In genomic region chr6:169824848-169825557, GRCh38 we compare ENCODE assay signal across 17 cellular contexts.
DNase-seq lines count a peak whose midpoint lies in the region; TF ChIP-seq lines count a peak whose summit lies in the region.
"Had no signal": no experiment of that assay in that cellular context is flagged by ENCODE, and none has a peak within 500 bp of the region (broad histone marks: within the 10 kb centered on the region; RNA-seq: fewer than 3 reads in every experiment).

No MANE protein-coding gene starts in this region.

- peaks cover 6% of the 10 kb centered on the region for H3K4me1 ChIP-seq in endodermal cell (ENCODE audit: control insufficient read depth, insufficient read depth, low read length)
- H3K4me1 ChIP-seq: HAP-1 had no signal

- no peaks in the 10 kb centered on the region for H3K4me1 Mint-ChIP-seq in activated CD4-positive, alpha-beta memory T cell treated with anti-CD3 and anti-CD28 coated beads, Interleukin-2, amount 10 ng/mL, durations not matched to agents 7 days and 5 days
- no peaks in the 10 kb centered on the region for H3K4me1 Mint-ChIP-seq in activated CD4-positive, alpha-beta memory T cell treated with anti-CD3 and anti-CD28 coated beads for 36 hours (ENCODE audit: low read depth)
- H3K4me1 Mint-ChIP-seq in endodermal cell (peaks cover 28% of the 10 kb centered on the region), progenitor cell of endocrine pancreas (ENCODE audit: low read depth) (peaks cover 5% of the 10 kb centered on the region)
- H3K4me1 Mint-ChIP-seq: B cell, CD14-positive monocyte had no signal

- TF ChIP-seq CTCF in endodermal cell (conservative IDR thresholded peaks at IDR 0.05) = no peak
- TF ChIP-seq CTCF in progenitor cell of endocrine pancreas (IDR thresholded peaks at IDR 0.05; ENCODE audit: unreplicated experiment) = no peak

- no peaks in the 10 kb centered on the region for H3K36me3 Mint-ChIP-seq in activated CD4-positive, alpha-beta memory T cell treated with anti-CD3 and anti-CD28 coated beads, Interleukin-2, amount 10 ng/mL, durations not matched to agents 7 days and 5 days (ENCODE audit: low read depth)
- peaks cover 2% of the 10 kb centered on the region for H3K36me3 Mint-ChIP-seq in activated CD4-positive, alpha-beta memory T cell treated with anti-CD3 and anti-CD28 coated beads for 36 hours
- no peaks in the 10 kb centered on the region for H3K36me3 Mint-ChIP-seq in endodermal cell (ENCODE audit: low read depth)
- peaks cover 9% of the 10 kb centered on the region for H3K36me3 Mint-ChIP-seq in progenitor cell of endocrine pancreas (ENCODE audit: insufficient read depth)
- H3K36me3 Mint-ChIP-seq: CD14-positive monocyte had no signal

- POLR2A ChIA-PET in activated CD4-positive, alpha-beta memory T cell treated with anti-CD3 and anti-CD28 coated beads, Interleukin-2, amount 10 ng/mL, durations not matched to agents 7 days and 5 days (lab: Charles Lee) = no interaction called here
- POLR2A ChIA-PET in activated CD4-positive, alpha-beta memory T cell treated with anti-CD3 and anti-CD28 coated beads for 36 hours (lab: Charles Lee) = no interaction called here

- no peaks in the 10 kb centered on the region for H3K9me3 Mint-ChIP-seq in activated CD4-positive, alpha-beta memory T cell treated with anti-CD3 and anti-CD28 coated beads, Interleukin-2, amount 10 ng/mL, durations not matched to agents 7 days and 5 days
- peaks cover 12% of the 10 kb centered on the region for H3K9me3 Mint-ChIP-seq in activated CD4-positive, alpha-beta memory T cell treated with anti-CD3 and anti-CD28 coated beads for 36 hours
- H3K9me3 Mint-ChIP-seq in endodermal cell (peaks cover 18% of the 10 kb centered on the region), progenitor cell of endocrine pancreas (ENCODE audit: low read depth) (peaks cover 15% of the 10 kb centered on the region)

- H3K27ac ChIP-seq in endodermal cell (ENCODE audit: low read depth, low read length) = no peak overlapping the region
- H3K27ac ChIP-seq: KMS-11 had no signal

- H3K36me3 ChIP-seq in endodermal cell (ENCODE audit: control insufficient read depth, insufficient read depth, low read length) = no peaks in the 10 kb centered on the region
- H3K36me3 ChIP-seq: HAP-1 had no signal

- peak; percentile 9 for DNase-seq in activated CD4-positive, alpha-beta memory T cell treated with anti-CD3 and anti-CD28 coated beads, Interleukin-2, amount 10 ng/mL, durations not matched to agents 7 days and 5 days
- DNase-seq in activated CD4-positive, alpha-beta memory T cell treated with anti-CD3 and anti-CD28 coated beads for 36 hours = no peak
- peak; percentile 64 for DNase-seq in NCI-H69 (lab: John Stamatoyannopoulos, UW)
- peak; percentile 21 for DNase-seq in endodermal cell
- DNase-seq in progenitor cell of endocrine pancreas (ENCODE audit: low spot score, unreplicated experiment) = peak; percentile 5
- no peak for DNase-seq in stimulated activated CD4-positive, alpha-beta T cell treated with anti-CD3 and anti-CD28 coated beads, Interleukin-12 subunit alpha, Interleukin-12 subunit beta, amount 100 ng/mL, for 4 hours
- DNase-seq in SIG-M5 (lab: John Stamatoyannopoulos, UW) = no peak
- DNase-seq in GOT3 (lab: John Stamatoyannopoulos, UW) = no peak
- DNase-seq: EL, IMR-90, NCI-H1436 treated with DMSO at 0.1 percent for 48 hours, NCI-H1930, NCI-H524 treated with DMSO at 0.1 percent for 48 hours had no signal

- no peak overlapping the region for H3K27ac Mint-ChIP-seq in activated CD4-positive, alpha-beta memory T cell treated with anti-CD3 and anti-CD28 coated beads, Interleukin-2, amount 10 ng/mL, durations not matched to agents 7 days and 5 days
- no peak overlapping the region for H3K27ac Mint-ChIP-seq in activated CD4-positive, alpha-beta memory T cell treated with anti-CD3 and anti-CD28 coated beads for 36 hours
- H3K27ac Mint-ChIP-seq in endodermal cell (no peak overlapping the region), progenitor cell of endocrine pancreas (no peak overlapping the region)
- H3K27ac Mint-ChIP-seq: B cell had no signal

- intact Hi-C loops in activated CD4-positive, alpha-beta memory T cell treated with anti-CD3 and anti-CD28 coated beads for 36 hours (cut with micrococcal nuclease) = no loop called here

- 92 to 93% methylated on average over 12 to 15 of the region's 15 CpGs for WGBS in endodermal cell (ENCODE audit: insufficient coverage in 1 of 2, insufficient read length in 1 of 2), 2 experiments

- CTCF ChIA-PET in activated CD4-positive, alpha-beta memory T cell treated with anti-CD3 and anti-CD28 coated beads, Interleukin-2, amount 10 ng/mL, durations not matched to agents 7 days and 5 days (lab: Charles Lee) = no interaction called here
- CTCF ChIA-PET in activated CD4-positive, alpha-beta memory T cell treated with anti-CD3 and anti-CD28 coated beads for 36 hours (lab: Charles Lee) = no interaction called here

- no peak overlapping the region for H3K4me3 ChIP-seq in endodermal cell (ENCODE audit: low read length)
- H3K4me3 ChIP-seq: HAP-1 had no signal

- no peak overlapping the region for H3K9ac ChIP-seq in endodermal cell (ENCODE audit: extremely low read depth, low read length, poor library complexity, severe bottlenecking)
- H3K9ac ChIP-seq: KMS-11 had no signal

- H3K4me3 Mint-ChIP-seq in activated CD4-positive, alpha-beta memory T cell treated with anti-CD3 and anti-CD28 coated beads, Interleukin-2, amount 10 ng/mL, durations not matched to agents 7 days and 5 days = no peak overlapping the region
- no peak overlapping the region for H3K4me3 Mint-ChIP-seq in activated CD4-positive, alpha-beta memory T cell treated with anti-CD3 and anti-CD28 coated beads for 36 hours
- no peak overlapping the region for H3K4me3 Mint-ChIP-seq in endodermal cell
- no peak overlapping the region for H3K4me3 Mint-ChIP-seq in progenitor cell of endocrine pancreas (ENCODE audit: low read depth)
- H3K4me3 Mint-ChIP-seq: B cell, CD14-positive monocyte had no signal

- H3K27me3 ChIP-seq in endodermal cell (ENCODE audit: control insufficient read depth, insufficient read depth, low read length, poor library complexity, severe bottlenecking) = no peaks in the 10 kb centered on the region

- H3K27me3 Mint-ChIP-seq in activated CD4-positive, alpha-beta memory T cell treated with anti-CD3 and anti-CD28 coated beads, Interleukin-2, amount 10 ng/mL, durations not matched to agents 7 days and 5 days = peaks cover 28% of the 10 kb centered on the region
- peaks cover 43% of the 10 kb centered on the region for H3K27me3 Mint-ChIP-seq in activated CD4-positive, alpha-beta memory T cell treated with anti-CD3 and anti-CD28 coated beads for 36 hours
- peaks cover 5% of the 10 kb centered on the region for H3K27me3 Mint-ChIP-seq in endodermal cell (ENCODE audit: insufficient read depth)
- no peaks in the 10 kb centered on the region for H3K27me3 Mint-ChIP-seq in progenitor cell of endocrine pancreas

- H3K9me3 ChIP-seq in endodermal cell (ENCODE audit: control insufficient read depth, low read length) = peaks cover 12% of the 10 kb centered on the region

Comparison
In these comparisons a context has a peak if more than half of its experiments do, and no peak if none do; other contexts are left out.
1. DNase-seq: peak in activated CD4-positive, alpha-beta memory T cell treated with anti-CD3 and anti-CD28 coated beads, Interleukin-2, amount 10 ng/mL, durations not matched to agents 7 days and 5 days (single experiment), NCI-H69 (single experiment), endodermal cell (single experiment) and progenitor cell of endocrine pancreas (single experiment); none in activated CD4-positive, alpha-beta memory T cell treated with anti-CD3 and anti-CD28 coated beads for 36 hours (single experiment), stimulated activated CD4-positive, alpha-beta T cell treated with anti-CD3 and anti-CD28 coated beads, Interleukin-12 subunit alpha, Interleukin-12 subunit beta, amount 100 ng/mL, for 4 hours (single experiment), SIG-M5 (single experiment) and GOT3 (single experiment).